In genomic region chr14:77579065-77579464, GRCh38 we compare ENCODE assay signal across 29 cellular contexts. TPM values are rescaled to one million over a fixed set of nuclear protein-coding genes. Genes with fewer than 3 reads are reported as not detected.
DNase-seq lines count a peak whose midpoint lies in the region; ATAC-seq and TF ChIP-seq lines count a peak whose summit lies in the region.
"Had no signal": no experiment of that assay in that cellular context is flagged by ENCODE, and none has a peak within 500 bp of the region (broad histone marks: within the 10 kb centered on the region; RNA-seq: fewer than 3 reads in every experiment).

No MANE protein-coding gene starts in this region.

- peaks cover 15% of the 10 kb centered on the region; the same call in 1 of the 2 replicates for H3K36me3 ChIP-seq in GM23248 (ENCODE audit: low read depth)
- peaks cover 4% of the 10 kb centered on the region for H3K36me3 ChIP-seq in adipocyte (ENCODE audit: control insufficient read depth, insufficient read depth, low read length, severe bottlenecking)

- in situ Hi-C loops in GM23248 (cut with MboI), result no loop called here

- H2AFZ ChIP-seq in GM23248, result no peak overlapping the region

- H3K27me3 Mint-ChIP-seq in memory B cell (no peaks in the 10 kb centered on the region), type B pancreatic cell (no peaks in the 10 kb centered on the region)
- H3K27me3 Mint-ChIP-seq: activated CD4-positive, alpha-beta T cell treated with anti-CD3 and anti-CD28 coated beads, Interleukin-2, amount 10 ng/mL, durations not matched to agents 7 days and 5 days; activated naive CD8-positive, alpha-beta T cell; dendritic cell treated with granulocyte-macrophage colony-stimulating factor and Interleukin-4, amounts not matched to agents 40 ng/mL and 50 ng/mL, for 4 days had no signal

- no peaks in the 10 kb centered on the region for H3K9me2 ChIP-seq in GM23248 (ENCODE audit: insufficient read depth)

- H3K4me3 Mint-ChIP-seq in memory B cell (no peak overlapping the region), type B pancreatic cell (no peak overlapping the region)
- H3K4me3 Mint-ChIP-seq: activated CD4-positive, alpha-beta T cell treated with anti-CD3 and anti-CD28 coated beads, Interleukin-2, amount 10 ng/mL, durations not matched to agents 7 days and 5 days; activated naive CD8-positive, alpha-beta T cell; CD8-positive, alpha-beta T cell; dendritic cell treated with granulocyte-macrophage colony-stimulating factor and Interleukin-4, amounts not matched to agents 40 ng/mL and 50 ng/mL, for 4 days had no signal

- peak overlapping the region; percentile 11 for H3K27ac Mint-ChIP-seq in memory B cell
- H3K27ac Mint-ChIP-seq in type B pancreatic cell, result peak overlapping the region; percentile 22
- H3K27ac Mint-ChIP-seq: activated CD4-positive, alpha-beta T cell treated with anti-CD3 and anti-CD28 coated beads, Interleukin-2, amount 10 ng/mL, durations not matched to agents 7 days and 5 days; activated naive CD8-positive, alpha-beta T cell; activated T-helper 2 cell treated with anti-CD3 and anti-CD28 coated beads, Interferon-gamma antibody, Interleukin-2, Interleukin-4, amounts not matched to agents 10 μg/mL and 5 μg/mL and 100 μg/mL, durations not matched to agents 14 hours and 24 hours and 36 hours; CD8-positive, alpha-beta T cell; dendritic cell treated with granulocyte-macrophage colony-stimulating factor and Interleukin-4, amounts not matched to agents 40 ng/mL and 50 ng/mL, for 4 days had no signal

- peaks cover 24% of the 10 kb centered on the region for H3F3A ChIP-seq in GM23248 (ENCODE audit: insufficient read depth)

- WGBS in GM23248 (ENCODE audit: low coverage in 1 of 2, low lambda C conversion rate in 2 of 2, missing lambda C conversion rate in 2 of 2), 2 experiments, result 0 to 1% methylated on average over 2 of the region's 2 CpGs

- H3K36me3 Mint-ChIP-seq in memory B cell (peaks cover 10% of the 10 kb centered on the region), type B pancreatic cell (peaks cover 18% of the 10 kb centered on the region)

- H3K4me1 ChIP-seq in GM23248 (ENCODE audit: insufficient read depth), result peaks cover 51% of the 10 kb centered on the region
- peaks cover 25% of the 10 kb centered on the region for H3K4me1 ChIP-seq in adipocyte (ENCODE audit: control insufficient read depth, insufficient read depth, low read length)

- H3K9me3 ChIP-seq in GM23248 (ENCODE audit: low read depth) (no peaks in the 10 kb centered on the region), adipocyte (ENCODE audit: control insufficient read depth, low read length) (no peaks in the 10 kb centered on the region)
- H3K9me3 ChIP-seq: ascending aorta, thyroid gland had no signal

- H3K9me3 Mint-ChIP-seq in memory B cell, result no peaks in the 10 kb centered on the region
- no peaks in the 10 kb centered on the region for H3K9me3 Mint-ChIP-seq in type B pancreatic cell
- H3K9me3 Mint-ChIP-seq: CD8-positive, alpha-beta T cell; dendritic cell treated with granulocyte-macrophage colony-stimulating factor and Interleukin-4, amounts not matched to agents 40 ng/mL and 50 ng/mL, for 4 days had no signal

- H3K27ac ChIP-seq in GM23248, result peak overlapping the region; percentile 55
- H3K27ac ChIP-seq: ascending aorta, SK-N-MC, thyroid gland, VCaP had no signal

- ATAC-seq in memory B cell (ENCODE audit: low read depth), result no peak
- ATAC-seq in GM19328 (IDR thresholded peaks at IDR 0.05; ENCODE audit: unreplicated experiment), result no peak
- ATAC-seq: CD8-positive, alpha-beta T cell; heart right ventricle; left cardiac atrium; stimulated activated naive CD8-positive, alpha-beta T cell treated with anti-CD3 and anti-CD28 coated beads, Interleukin-15, Interleukin-2, amounts not matched to agents 100 U/mL and 50 U/mL, for 24 hours had no signal

- DNase-seq in GM23248, result peak; percentile 76
- peak; percentile 80 for DNase-seq in adipocyte (ENCODE audit: low read depth)
- no peak for DNase-seq in memory B cell (ENCODE audit: low spot score in 2 of 2)
- DNase-seq in type B pancreatic cell (ENCODE audit: extremely low spot score, unreplicated experiment), result no peak
- no peak for DNase-seq in NCI-H748 (lab: John Stamatoyannopoulos, UW; ENCODE audit: unreplicated experiment)
- DNase-seq in NCI-H2171 (lab: John Stamatoyannopoulos, UW), result no peak
- DNase-seq: activated CD4-positive, alpha-beta T cell treated with anti-CD3 and anti-CD28 coated beads, Interleukin-2, amount 10 ng/mL, durations not matched to agents 7 days and 5 days; activated CD8-positive, alpha-beta memory T cell treated with anti-CD3 and anti-CD28 coated beads, Interleukin-2, amount 50 U/mL, for 4 hours; AML-193; caudate nucleus; CD8-positive, alpha-beta T cell; DMS153; heart right ventricle; left cardiac atrium; NCI-H1092 treated with DMSO at 0.1 percent for 48 hours; NCI-H1930; NCI-H226; NCI-H748 treated with DMSO at 0.1 percent for 48 hours; occipital lobe; stimulated activated CD4-positive, alpha-beta T cell treated with anti-CD3 and anti-CD28 coated beads, Interleukin-4, amount 100 ng/mL, for 1 hour; stimulated activated naive CD8-positive, alpha-beta T cell treated with anti-CD3 and anti-CD28 coated beads, Interleukin-15, Interleukin-2, amounts not matched to agents 100 U/mL and 50 U/mL, for 24 hours; thyroid gland had no signal

- H3K4me1 Mint-ChIP-seq in memory B cell, result peaks cover 7% of the 10 kb centered on the region
- peaks cover 13% of the 10 kb centered on the region for H3K4me1 Mint-ChIP-seq in type B pancreatic cell (ENCODE audit: unreplicated experiment)

- H3K9ac ChIP-seq in GM23248 (no peak overlapping the region), adipocyte (ENCODE audit: low read length) (no peak overlapping the region)

- H3K27me3 ChIP-seq in GM23248 (replicated peaks; ENCODE audit: insufficient read depth) (no peaks in the 10 kb centered on the region), adipocyte (replicated peaks; ENCODE audit: control insufficient read depth, insufficient read depth, low read length) (no peaks in the 10 kb centered on the region)
- H3K27me3 ChIP-seq: ascending aorta, heart right ventricle, thyroid gland had no signal

- H3K4me3 ChIP-seq in GM23248, result peak overlapping the region; percentile 20
- peak overlapping the region; percentile 29 for H3K4me3 ChIP-seq in adipocyte (ENCODE audit: low read length)
- H3K4me3 ChIP-seq: ascending aorta, heart right ventricle, SK-N-MC, thyroid gland had no signal

- TF ChIP-seq CTCF in type B pancreatic cell (conservative IDR thresholded peaks at IDR 0.05), result no peak

- peak overlapping the region; percentile 27 for H3K4me2 ChIP-seq in GM23248 (ENCODE audit: unreplicated experiment)

- peaks cover 100% of the 10 kb centered on the region for H3K79me2 ChIP-seq in GM23248 (ENCODE audit: insufficient read depth)

- H4K20me1 ChIP-seq in GM23248 (ENCODE audit: insufficient read depth), result no peaks in the 10 kb centered on the region

RNA-seq across cellular contexts. Expression of gene SPTLC2, which starts 37.4 kb away (rescaled TPM):
- total RNA-seq in GM23248 (2014; rRNA removed; shearing (Covaris generic)), result 45.6 and 50.2 TPM in 2 replicates
- polyA plus RNA-seq in GM23248 (2016; fragmentation: Nextera tagmentation; extraction: Ambion mirVana), result 38.1 and 44.7 TPM in 2 replicates
- total RNA-seq in type B pancreatic cell (ENCODE audit: low replicate concordance), result 40.9 and 134 TPM in 2 replicates

Comparison
In these comparisons a context has a peak if more than half of its experiments do, and no peak if none do; other contexts are left out.
1. DNase-seq: peak in GM23248 (single experiment) and adipocyte (single experiment); none in memory B cell (0 of 2), type B pancreatic cell (single experiment), NCI-H748 (single experiment) and NCI-H2171 (single experiment).